Comparison of ENCODE assay signal across 8 cellular contexts in the genomic region with DNA sequence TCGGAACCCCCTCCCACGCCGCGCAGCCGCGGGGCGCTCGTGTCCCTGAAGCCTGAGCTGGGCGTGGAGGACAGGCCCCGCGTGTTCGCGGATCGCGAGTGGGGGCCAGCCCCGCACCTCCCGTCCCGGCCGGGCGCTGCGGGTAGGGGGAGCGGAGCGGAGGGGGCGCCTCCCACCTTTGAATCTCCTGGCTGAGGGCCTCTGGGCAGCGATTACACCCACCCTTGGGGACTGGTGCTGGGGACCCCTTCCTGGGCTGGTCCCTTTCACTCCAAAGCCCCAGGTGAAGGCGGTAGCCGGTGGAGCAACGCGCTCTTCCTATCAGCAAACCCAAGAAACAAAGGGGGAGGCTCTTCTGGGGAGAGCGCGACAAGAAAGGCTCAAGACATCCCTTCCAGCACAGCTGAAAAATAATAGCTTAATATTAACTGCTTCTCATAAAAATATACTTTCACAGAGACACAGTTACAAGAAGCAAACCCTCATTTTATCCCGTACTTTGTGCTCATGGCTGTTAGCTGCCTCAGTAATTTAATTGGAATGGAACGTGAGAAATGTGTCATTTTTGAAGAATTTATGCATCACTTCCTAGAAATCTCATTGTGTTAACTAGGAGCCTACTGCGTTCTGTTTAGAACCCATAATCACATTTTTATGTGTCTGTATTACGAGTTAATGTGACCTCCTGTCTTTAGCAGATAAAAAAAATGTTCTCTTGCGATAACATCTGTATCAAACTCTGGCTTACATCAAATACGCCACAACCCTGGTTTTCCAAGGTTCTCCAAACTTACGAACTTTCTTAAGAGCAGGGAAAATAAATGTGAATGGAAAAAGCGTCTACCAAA. TPM values are rescaled to one million over a fixed set of nuclear protein-coding genes. Genes with fewer than 3 reads are reported as not detected.
A peak's percentile ranks its signal among the peaks of the same experiment; 100 is the strongest.
DNase-seq lines count a peak whose midpoint lies in the region; ATAC-seq and TF ChIP-seq lines count a peak whose summit lies in the region.
"Had no signal": no experiment of that assay in that cellular context is flagged by ENCODE, and none has a peak within 500 bp of the region (broad histone marks: within the 10 kb centered on the region; RNA-seq: fewer than 3 reads in every experiment).

No MANE protein-coding gene starts in this region.

- H3K4me3 Mint-ChIP-seq in GM23338, result peak overlapping the region; percentile 71

- peaks cover 37% of the 10 kb centered on the region for H3K4me1 Mint-ChIP-seq in GM23338

- H3K4me3 ChIP-seq in GM23338 (peak overlapping the region; percentile 56; the same call in 1 of the 2 replicates), RWPE2 (ENCODE audit: severe bottlenecking) (no peak overlapping the region), fibroblast of pulmonary artery (replicated peaks; ENCODE audit: low read depth, low read length) (peak overlapping the region; percentile 52)

- peaks cover 8% of the 10 kb centered on the region for H3K9me3 Mint-ChIP-seq in GM23338

- H3K9me3 ChIP-seq in RWPE2 (ENCODE audit: severe bottlenecking), result no peaks in the 10 kb centered on the region

- H3F3A ChIP-seq in GM23338 (replicated peaks; ENCODE audit: low read depth), result peaks cover 3% of the 10 kb centered on the region; the same call in 1 of the 2 replicates

- H4K20me1 ChIP-seq in GM23338 (replicated peaks; ENCODE audit: insufficient read depth), result 0 out of 2 replicates have a peak, but pooled peaks cover 2% of the 10 kb centered on the region

- H3K27me3 Mint-ChIP-seq in GM23338 (ENCODE audit: insufficient read depth, low read depth, poor library complexity), result peaks cover 47% of the 10 kb centered on the region

- H3K27ac ChIP-seq in GM23338 (ENCODE audit: low read depth), result no peak overlapping the region
- peak overlapping the region; percentile 73 for H3K27ac ChIP-seq in RWPE2 (ENCODE audit: poor library complexity, severe bottlenecking)
- H3K27ac ChIP-seq: KMS-11 had no signal

- intact Hi-C loops in sciatic nerve (cut with DNase I), result no loop called here

- peak; percentile 48 for DNase-seq in GM23338 (ENCODE audit: low spot score)
- no peak for DNase-seq in RWPE2 (ENCODE audit: low spot score)
- peak; percentile 52 for DNase-seq in fibroblast of pulmonary artery (ENCODE audit: low read depth)
- DNase-seq in sciatic nerve (ENCODE audit: low spot score), result peak; percentile 49
- no peak for DNase-seq in NCI-H446 treated with DMSO at 0.1 percent for 48 hours (lab: John Stamatoyannopoulos, UW)

- H3K36me3 Mint-ChIP-seq in GM23338 (ENCODE audit: low read depth), result no peaks in the 10 kb centered on the region

- H3K4me1 ChIP-seq in GM23338 (ENCODE audit: insufficient read depth), result peaks cover 25% of the 10 kb centered on the region
- peaks cover 18% of the 10 kb centered on the region for H3K4me1 ChIP-seq in RWPE2 (ENCODE audit: insufficient read depth, poor library complexity, severe bottlenecking)

- no peaks in the 10 kb centered on the region for H3K9me2 ChIP-seq in GM23338 (ENCODE audit: insufficient read depth)

- no peak overlapping the region for H3K27ac Mint-ChIP-seq in GM23338

- H2AFZ ChIP-seq in GM23338, result no peak overlapping the region

- peak overlapping the region; percentile 81 for H3K4me2 ChIP-seq in GM23338
- H3K4me2 ChIP-seq: KMS-11 had no signal

- no peaks in the 10 kb centered on the region; the same call in 1 of the 2 replicates for H3K36me3 ChIP-seq in GM23338 (ENCODE audit: insufficient read depth)
- H3K36me3 ChIP-seq in RWPE2 (ENCODE audit: low read depth), result no peaks in the 10 kb centered on the region

- no peak for TF ChIP-seq CTCF in GM23338 (conservative IDR thresholded peaks at IDR 0.05; ENCODE audit: low read depth in 2 of 2)
- no peak for TF ChIP-seq CTCF in RWPE2 (IDR thresholded peaks at IDR 0.05; ENCODE audit: poor library complexity, severe bottlenecking)
- no peak for TF ChIP-seq CTCF in fibroblast of pulmonary artery (IDR thresholded peaks at IDR 0.05; ENCODE audit: low read length, missing control alignments)

- ATAC-seq in GM23338 (peak; percentile 13), RWPE2 (ENCODE audit: low read depth) (peak; percentile 64), sciatic nerve (no peak), GM18519 (IDR thresholded peaks at IDR 0.05; ENCODE audit: low FRiP score, unreplicated experiment) (no peak), HG03196 (IDR thresholded peaks at IDR 0.05; ENCODE audit: unreplicated experiment) (no peak)

- no peaks in the 10 kb centered on the region for H3K79me2 ChIP-seq in GM23338 (replicated peaks; ENCODE audit: insufficient read depth)

- peaks cover 57% of the 10 kb centered on the region for H3K27me3 ChIP-seq in GM23338 (ENCODE audit: insufficient read depth)
- H3K27me3 ChIP-seq in RWPE2 (ENCODE audit: insufficient read depth, poor library complexity, severe bottlenecking), result peaks cover 13% of the 10 kb centered on the region

TF ChIP-seq in GM23338, 12 proteins besides CTCF, POLR2A, EP300 and RAD21:
- TF ChIP-seq EZH2 (IDR thresholded peaks at IDR 0.05; ENCODE audit: low read depth, unreplicated experiment) (no peak), ZNF114 (CRISPR knock-in tag; IDR thresholded peaks at IDR 0.05) (no peak), CREB1 (CRISPR knock-in tag; IDR thresholded peaks at IDR 0.05; ENCODE audit: low read depth) (no peak), ETS1 (IDR thresholded peaks at IDR 0.05) (no peak)
- TF ChIP-seq, protein P1, sequence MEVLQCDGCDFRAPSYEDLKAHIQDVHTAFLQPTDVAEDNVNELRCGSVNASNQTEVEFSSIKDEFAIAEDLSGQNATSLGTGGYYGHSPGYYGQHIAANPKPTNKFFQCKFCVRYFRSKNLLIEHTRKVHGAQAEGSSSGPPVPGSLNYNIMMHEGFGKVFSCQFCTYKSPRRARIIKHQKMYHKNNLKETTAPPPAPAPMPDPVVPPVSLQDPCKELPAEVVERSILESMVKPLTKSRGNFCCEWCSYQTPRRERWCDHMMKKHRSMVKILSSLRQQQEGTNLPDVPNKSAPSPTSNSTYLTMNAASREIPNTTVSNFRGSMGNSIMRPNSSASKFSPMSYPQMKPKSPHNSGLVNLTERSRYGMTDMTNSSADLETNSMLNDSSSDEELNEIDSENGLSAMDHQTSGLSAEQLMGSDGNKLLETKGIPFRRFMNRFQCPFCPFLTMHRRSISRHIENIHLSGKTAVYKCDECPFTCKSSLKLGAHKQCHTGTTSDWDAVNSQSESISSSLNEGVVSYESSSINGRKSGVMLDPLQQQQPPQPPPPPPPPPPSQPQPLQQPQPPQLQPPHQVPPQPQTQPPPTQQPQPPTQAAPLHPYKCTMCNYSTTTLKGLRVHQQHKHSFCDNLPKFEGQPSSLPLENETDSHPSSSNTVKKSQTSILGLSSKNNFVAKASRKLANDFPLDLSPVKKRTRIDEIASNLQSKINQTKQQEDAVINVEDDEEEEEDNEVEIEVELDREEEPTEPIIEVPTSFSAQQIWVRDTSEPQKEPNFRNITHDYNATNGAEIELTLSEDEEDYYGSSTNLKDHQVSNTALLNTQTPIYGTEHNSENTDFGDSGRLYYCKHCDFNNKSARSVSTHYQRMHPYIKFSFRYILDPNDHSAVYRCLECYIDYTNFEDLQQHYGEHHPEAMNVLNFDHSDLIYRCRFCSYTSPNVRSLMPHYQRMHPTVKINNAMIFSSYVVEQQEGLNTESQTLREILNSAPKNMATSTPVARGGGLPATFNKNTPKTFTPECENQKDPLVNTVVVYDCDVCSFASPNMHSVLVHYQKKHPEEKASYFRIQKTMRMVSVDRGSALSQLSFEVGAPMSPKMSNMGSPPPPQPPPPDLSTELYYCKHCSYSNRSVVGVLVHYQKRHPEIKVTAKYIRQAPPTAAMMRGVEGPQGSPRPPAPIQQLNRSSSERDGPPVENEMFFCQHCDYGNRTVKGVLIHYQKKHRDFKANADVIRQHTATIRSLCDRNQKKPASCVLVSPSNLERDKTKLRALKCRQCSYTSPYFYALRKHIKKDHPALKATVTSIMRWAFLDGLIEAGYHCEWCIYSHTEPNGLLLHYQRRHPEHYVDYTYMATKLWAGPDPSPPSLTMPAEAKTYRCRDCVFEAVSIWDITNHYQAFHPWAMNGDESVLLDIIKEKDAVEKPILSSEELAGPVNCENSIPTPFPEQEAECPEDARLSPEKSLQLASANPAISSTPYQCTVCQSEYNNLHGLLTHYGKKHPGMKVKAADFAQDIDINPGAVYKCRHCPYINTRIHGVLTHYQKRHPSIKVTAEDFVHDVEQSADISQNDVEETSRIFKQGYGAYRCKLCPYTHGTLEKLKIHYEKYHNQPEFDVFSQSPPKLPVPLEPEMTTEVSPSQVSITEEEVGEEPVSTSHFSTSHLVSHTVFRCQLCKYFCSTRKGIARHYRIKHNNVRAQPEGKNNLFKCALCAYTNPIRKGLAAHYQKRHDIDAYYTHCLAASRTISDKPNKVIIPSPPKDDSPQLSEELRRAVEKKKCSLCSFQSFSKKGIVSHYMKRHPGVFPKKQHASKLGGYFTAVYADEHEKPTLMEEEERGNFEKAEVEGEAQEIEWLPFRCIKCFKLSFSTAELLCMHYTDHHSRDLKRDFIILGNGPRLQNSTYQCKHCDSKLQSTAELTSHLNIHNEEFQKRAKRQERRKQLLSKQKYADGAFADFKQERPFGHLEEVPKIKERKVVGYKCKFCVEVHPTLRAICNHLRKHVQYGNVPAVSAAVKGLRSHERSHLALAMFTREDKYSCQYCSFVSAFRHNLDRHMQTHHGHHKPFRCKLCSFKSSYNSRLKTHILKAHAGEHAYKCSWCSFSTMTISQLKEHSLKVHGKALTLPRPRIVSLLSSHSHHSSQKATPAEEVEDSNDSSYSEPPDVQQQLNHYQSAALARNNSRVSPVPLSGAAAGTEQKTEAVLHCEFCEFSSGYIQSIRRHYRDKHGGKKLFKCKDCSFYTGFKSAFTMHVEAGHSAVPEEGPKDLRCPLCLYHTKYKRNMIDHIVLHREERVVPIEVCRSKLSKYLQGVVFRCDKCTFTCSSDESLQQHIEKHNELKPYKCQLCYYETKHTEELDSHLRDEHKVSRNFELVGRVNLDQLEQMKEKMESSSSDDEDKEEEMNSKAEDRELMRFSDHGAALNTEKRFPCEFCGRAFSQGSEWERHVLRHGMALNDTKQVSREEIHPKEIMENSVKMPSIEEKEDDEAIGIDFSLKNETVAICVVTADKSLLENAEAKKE (CRISPR knock-in tag; IDR thresholded peaks at IDR 0.05), result no peak

RNA-seq across cellular contexts. Expression of gene GBX2, which starts 11.7 kb away (rescaled TPM):
- 0.50 and 1.3 TPM in 2 replicates for total RNA-seq in GM23338 (2014; rRNA removed; shearing (Covaris generic))
- 0.87 and 0.99 TPM in 2 replicates for polyA plus RNA-seq in GM23338 (2016; fragmentation: Nextera tagmentation; extraction: Ambion mirVana)
- total RNA-seq in sciatic nerve, result not detected

Comparison
In these comparisons a context has a peak if more than half of its experiments do, and no peak if none do; other contexts are left out.
1. ATAC-seq: peak in GM23338 (single experiment) and RWPE2 (single experiment); none in sciatic nerve (single experiment), GM18519 (single experiment) and HG03196 (single experiment).
2. DNase-seq: peak in GM23338 (single experiment), fibroblast of pulmonary artery (single experiment) and sciatic nerve (single experiment); none in RWPE2 (single experiment) and NCI-H446 treated with DMSO at 0.1 percent for 48 hours (single experiment).